Comparison of ENCODE assay signal across 18 cellular contexts in genomic region chr10:35435824-35436223, GRCh38.
A peak's percentile ranks its signal among the peaks of the same experiment; 100 is the strongest.
DNase-seq lines count a peak whose midpoint lies in the region; ATAC-seq and TF ChIP-seq lines count a peak whose summit lies in the region.
"Had no signal": no experiment of that assay in that cellular context is flagged by ENCODE, and none has a peak within 500 bp of the region (broad histone marks: within the 10 kb centered on the region; RNA-seq: fewer than 3 reads in every experiment).

No MANE protein-coding gene starts in this region.

- TF ChIP-seq CTCF in CD14-positive monocyte (IDR thresholded peaks at IDR 0.05) = no peak
- TF ChIP-seq CTCF in Caco-2 (IDR thresholded peaks at IDR 0.05; ENCODE audit: insufficient read depth in 1 of 2, low read depth in 1 of 2, low read length in 1 of 2, severe bottlenecking in 1 of 2, unreplicated experiment in 1 of 2) = no peak
- no peak for TF ChIP-seq CTCF in lower lobe of right lung (IDR thresholded peaks at IDR 0.05)

- H3K4me1 Mint-ChIP-seq in CD14-positive monocyte (peaks cover 68% of the 10 kb centered on the region), Caco-2 (ENCODE audit: low read depth, unreplicated experiment) (no peaks in the 10 kb centered on the region)
- peaks cover 27% of the 10 kb centered on the region for H3K4me1 Mint-ChIP-seq in activated T-helper 2 cell treated with anti-CD3 and anti-CD28 coated beads, Interferon-gamma antibody, Interleukin-2, Interleukin-4, amounts not matched to agents 10 μg/mL and 5 μg/mL and 100 μg/mL, durations not matched to agents 14 hours and 24 hours and 36 hours (ENCODE audit: low read depth)

- peaks cover 10 to 22% (median 15%) of the 10 kb centered on the region in 7 donors for H3K9me3 Mint-ChIP-seq in CD14-positive monocyte
- H3K9me3 Mint-ChIP-seq in Caco-2 (ENCODE audit: unreplicated experiment) = peaks cover 34% of the 10 kb centered on the region
- H3K9me3 Mint-ChIP-seq in activated T-helper 2 cell treated with anti-CD3 and anti-CD28 coated beads, Interferon-gamma antibody, Interleukin-2, Interleukin-4, amounts not matched to agents 10 μg/mL and 5 μg/mL and 100 μg/mL, durations not matched to agents 14 hours and 24 hours and 36 hours = peaks cover 31% of the 10 kb centered on the region

- ATAC-seq in lower lobe of right lung (peak; percentile 52 to 71), GM21515 (IDR thresholded peaks at IDR 0.05; ENCODE audit: unreplicated experiment) (no peak)
- ATAC-seq: left colon had no signal

- no peak overlapping the region for H3K27ac ChIP-seq in lower lobe of right lung
- H3K27ac ChIP-seq: KMS-11 had no signal

- no peaks in the 10 kb centered on the region for H3K27me3 ChIP-seq in Caco-2 (replicated peaks; ENCODE audit: control insufficient read depth, insufficient read depth, low read length)
- H3K27me3 ChIP-seq in lower lobe of right lung (ENCODE audit: low read depth) = no peaks in the 10 kb centered on the region

- no peaks in the 10 kb centered on the region for H3K27me3 Mint-ChIP-seq in CD14-positive monocyte (ENCODE audit: low read depth in 3 of 3)
- H3K27me3 Mint-ChIP-seq in Caco-2 (ENCODE audit: insufficient read depth, unreplicated experiment) = no peaks in the 10 kb centered on the region
- H3K27me3 Mint-ChIP-seq in activated T-helper 2 cell treated with anti-CD3 and anti-CD28 coated beads, Interferon-gamma antibody, Interleukin-2, Interleukin-4, amounts not matched to agents 10 μg/mL and 5 μg/mL and 100 μg/mL, durations not matched to agents 14 hours and 24 hours and 36 hours (ENCODE audit: low read depth) = no peaks in the 10 kb centered on the region
- H3K27me3 Mint-ChIP-seq: naive B cell had no signal

- CTCF ChIA-PET in Caco-2 (lab: Charles Lee) = no interaction called here

- H3K9me3 ChIP-seq in Caco-2 (peaks cover 13% of the 10 kb centered on the region), lower lobe of right lung (peaks cover 6% of the 10 kb centered on the region)

- no peaks in the 10 kb centered on the region for H3K4me1 ChIP-seq in Caco-2
- peaks cover 25% of the 10 kb centered on the region for H3K4me1 ChIP-seq in lower lobe of right lung

- BruUV-seq in Caco-2 (replicated peaks; lab: Mats Ljungman, UMichigan) = no TSS peak

- intact Hi-C loops in CD14-positive monocyte (cut with micrococcal nuclease) (loop anchor here in 1 of 2 donors (5.0 kb wide), 1 partner anchor 49 kb away; no protein-coding TSS in a partner anchor), Caco-2 (cut with micrococcal nuclease; ENCODE audit: unreplicated experiment) (no loop called here), lower lobe of right lung (cut with DNase I) (no loop called here)
- intact Hi-C loops in activated T-helper 2 cell treated with anti-CD3 and anti-CD28 coated beads, Interferon-gamma antibody, Interleukin-2, Interleukin-4, amounts not matched to agents 10 μg/mL and 5 μg/mL and 100 μg/mL, durations not matched to agents 14 hours and 24 hours and 36 hours (cut with micrococcal nuclease) = no loop called here

- H3K4me3 Mint-ChIP-seq in CD14-positive monocyte (peak overlapping the region in 1 of 2 donors; percentile 63), Caco-2 (ENCODE audit: unreplicated experiment) (no peak overlapping the region)
- H3K4me3 Mint-ChIP-seq in activated T-helper 2 cell treated with anti-CD3 and anti-CD28 coated beads, Interferon-gamma antibody, Interleukin-2, Interleukin-4, amounts not matched to agents 10 μg/mL and 5 μg/mL and 100 μg/mL, durations not matched to agents 14 hours and 24 hours and 36 hours (ENCODE audit: low read depth) = no peak overlapping the region
- H3K4me3 Mint-ChIP-seq: naive B cell had no signal

- POLR2A ChIA-PET in Caco-2 (lab: Charles Lee) = no interaction called here

- H3K4me3 ChIP-seq in Caco-2 (ENCODE audit: low read depth, low read length) (no peak overlapping the region), lower lobe of right lung (no peak overlapping the region)

- H3K27ac Mint-ChIP-seq in CD14-positive monocyte = peak overlapping the region; percentile 72 to 92 (median 88)
- peak overlapping the region; percentile 3 for H3K27ac Mint-ChIP-seq in Caco-2 (ENCODE audit: unreplicated experiment)
- H3K27ac Mint-ChIP-seq in activated T-helper 2 cell treated with anti-CD3 and anti-CD28 coated beads, Interferon-gamma antibody, Interleukin-2, Interleukin-4, amounts not matched to agents 10 μg/mL and 5 μg/mL and 100 μg/mL, durations not matched to agents 14 hours and 24 hours and 36 hours = peak overlapping the region; percentile 18

- H3K36me3 ChIP-seq in Caco-2 (ENCODE audit: control insufficient read depth, insufficient read depth, low read length) (no peaks in the 10 kb centered on the region), lower lobe of right lung (no peaks in the 10 kb centered on the region)

- DNase-seq in CD14-positive monocyte (ENCODE audit: low spot score) = no peak
- DNase-seq in Caco-2 = no peak
- DNase-seq in activated T-helper 2 cell treated with anti-CD3 and anti-CD28 coated beads, Interferon-gamma antibody, Interleukin-2, Interleukin-4, amounts not matched to agents 10 μg/mL and 5 μg/mL and 100 μg/mL, durations not matched to agents 14 hours and 24 hours and 36 hours (ENCODE audit: low spot score) = no peak
- peak; percentile 61 for DNase-seq in lower lobe of right lung
- DNase-seq in H4 (ENCODE audit: low spot score) = no peak
- no peak for DNase-seq in NCI-H1048 (lab: John Stamatoyannopoulos, UW)
- no peak for DNase-seq in HPDE6-E6E7 (ENCODE audit: extremely low spot score)
- DNase-seq: activated CD4-positive, alpha-beta T cell treated with anti-CD3 and anti-CD28 coated beads, Interleukin-2, amount 50 U/mL, for 1 hour; anterior cingulate cortex; GF-D8; GOT3; left colon; naive B cell; NCI-H146; NCI-H2227 treated with DMSO at 0.1 percent for 48 hours; T-helper 9 cell had no signal

- peaks cover 17 to 22% of the 10 kb centered on the region in 2 donors for H3K36me3 Mint-ChIP-seq in CD14-positive monocyte
- peaks cover 20% of the 10 kb centered on the region for H3K36me3 Mint-ChIP-seq in Caco-2 (ENCODE audit: insufficient read depth, unreplicated experiment)
- H3K36me3 Mint-ChIP-seq in activated T-helper 2 cell treated with anti-CD3 and anti-CD28 coated beads, Interferon-gamma antibody, Interleukin-2, Interleukin-4, amounts not matched to agents 10 μg/mL and 5 μg/mL and 100 μg/mL, durations not matched to agents 14 hours and 24 hours and 36 hours (ENCODE audit: low read depth) = peaks cover 40% of the 10 kb centered on the region

Comparison
In these comparisons a context has a peak if more than half of its experiments do, and no peak if none do; other contexts are left out.
1. H3K27ac Mint-ChIP-seq: peak in every context shown above with its lines; median percentile 88 in CD14-positive monocyte; 18 in activated T-helper 2 cell treated with anti-CD3 and anti-CD28 coated beads, Interferon-gamma antibody, Interleukin-2, Interleukin-4, amounts not matched to agents 10 μg/mL and 5 μg/mL and 100 μg/mL, durations not matched to agents 14 hours and 24 hours and 36 hours; 3 in Caco-2.